Comparison of ENCODE assay signal across 1 cellular context in genomic region chr15:82805994-82806406, GRCh38.
TF ChIP-seq lines count a peak whose summit lies in the region.

FSD2 (minus strand) TSS chr15:82806069; CDS start chr15:82787390, 18,679 bp downstream.

TF ChIP-seq in WTC11, 78 proteins besides CTCF, POLR2A, EP300 and RAD21 (continued from another document):
- TF ChIP-seq STAT6 (CRISPR knock-in tag; conservative IDR thresholded peaks at IDR 0.05; ENCODE audit: low read depth) (no peak), NR1H2 (CRISPR knock-in tag; IDR thresholded peaks at IDR 0.05) (no peak), ZNF281 (CRISPR knock-in tag; IDR thresholded peaks at IDR 0.05) (no peak), GABPB1 (CRISPR knock-in tag; IDR thresholded peaks at IDR 0.05) (no peak), CREM (CRISPR knock-in tag; IDR thresholded peaks at IDR 0.05) (no peak), ZNF396 (CRISPR knock-in tag; IDR thresholded peaks at IDR 0.05; ENCODE audit: borderline replicate concordance) (no peak), MYBL2 (CRISPR knock-in tag; IDR thresholded peaks at IDR 0.05) (no peak)
TF ChIP-seq in WTC11: peak in this region for 0.
